In the genomic region with DNA sequence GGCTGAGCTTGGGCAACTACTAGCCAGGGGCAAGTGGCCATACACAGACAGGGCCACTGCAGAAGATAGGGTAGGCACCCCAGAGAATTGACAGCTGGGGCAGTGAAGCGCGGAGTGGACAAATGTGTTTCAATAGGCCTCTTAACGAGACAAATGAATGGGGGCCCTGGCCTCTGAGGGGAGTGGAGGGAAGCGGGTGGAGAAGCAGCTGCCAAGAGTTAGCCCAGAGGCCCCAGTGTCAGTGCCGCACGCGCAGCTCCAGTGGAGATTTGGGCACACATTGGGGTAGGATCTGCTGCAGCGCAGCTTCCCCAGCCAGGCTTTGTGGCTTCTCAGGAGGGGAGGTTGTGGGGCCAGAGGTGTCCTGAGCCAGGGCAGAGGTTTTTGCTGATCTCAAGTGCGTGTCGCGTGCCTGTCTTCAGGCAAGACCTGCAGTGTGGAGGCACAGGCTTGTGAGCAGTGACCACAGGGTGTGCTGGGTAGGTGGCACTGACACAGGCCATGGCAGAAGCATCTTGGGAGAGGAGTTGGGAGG, we compare ENCODE assay signal across 10 cellular contexts. TPM values are rescaled to one million over a fixed set of nuclear protein-coding genes. Genes with fewer than 3 reads are reported as not detected.
DNase-seq lines count a peak whose midpoint lies in the region; ATAC-seq and TF ChIP-seq lines count a peak whose summit lies in the region.
"Had no signal": no experiment of that assay in that cellular context is flagged by ENCODE, and none has a peak within 500 bp of the region (broad histone marks: within the 10 kb centered on the region; RNA-seq: fewer than 3 reads in every experiment).

No MANE protein-coding gene starts in this region.

- no peak for TF ChIP-seq POLR2A in GM18505 (IDR thresholded peaks at IDR 0.05; ENCODE audit: borderline replicate concordance, extremely low read depth, insufficient read depth, insufficient read length)

- peak overlapping the region; percentile 18; the same call in 1 of the 3 replicates for H3K4me3 Mint-ChIP-seq in GM23338
- H3K4me3 Mint-ChIP-seq: CD4-positive, CD25-positive, alpha-beta regulatory T cell had no signal

- no peaks in the 10 kb centered on the region for H3K9me3 ChIP-seq in SJCRH30 (replicated peaks)

- ATAC-seq in GM23338 (no peak), GM18505 (IDR thresholded peaks at IDR 0.05; ENCODE audit: unreplicated experiment) (no peak), GM21447 (IDR thresholded peaks at IDR 0.05; ENCODE audit: unreplicated experiment) (no peak)

- no peak overlapping the region for H3K27ac ChIP-seq in GM23338 (ENCODE audit: low read depth)
- H3K27ac ChIP-seq in SJCRH30, result no peak overlapping the region; the same call in 1 of the 2 replicates
- H3K27ac ChIP-seq in layer of hippocampus (ENCODE audit: low read depth, low read length), result peak overlapping the region; percentile 79
- H3K27ac ChIP-seq in skin epidermis, result peak overlapping the region in 18 of 21 experiments; percentile 10 to 88 (median 68)

- peaks cover 13% of the 10 kb centered on the region for H4K20me1 ChIP-seq in GM23338 (replicated peaks; ENCODE audit: insufficient read depth)

- H3K27me3 Mint-ChIP-seq in GM23338 (ENCODE audit: insufficient read depth, low read depth, poor library complexity), result peaks cover 19% of the 10 kb centered on the region

- peak overlapping the region; percentile 32; the same call in 1 of the 2 replicates for H3K4me2 ChIP-seq in GM23338

- peaks cover 33% of the 10 kb centered on the region for H3K36me3 Mint-ChIP-seq in GM23338 (ENCODE audit: low read depth)
- H3K36me3 Mint-ChIP-seq: CD4-positive, CD25-positive, alpha-beta regulatory T cell had no signal

- peaks cover 52% of the 10 kb centered on the region for H3K79me2 ChIP-seq in GM23338 (replicated peaks; ENCODE audit: insufficient read depth)

- H3K4me1 Mint-ChIP-seq in GM23338, result peaks cover 83% of the 10 kb centered on the region

- H3K4me3 ChIP-seq in GM23338, result no peak overlapping the region
- H3K4me3 ChIP-seq in SJCRH30, result no peak overlapping the region
- no peak overlapping the region for H3K4me3 ChIP-seq in skin epidermis

- H3K9me2 ChIP-seq in GM23338 (ENCODE audit: insufficient read depth), result no peaks in the 10 kb centered on the region

- H3K9me3 Mint-ChIP-seq in GM23338, result no peaks in the 10 kb centered on the region; the same call in 2 of the 3 replicates
- H3K9me3 Mint-ChIP-seq: CD4-positive, CD25-positive, alpha-beta regulatory T cell had no signal

- H2AFZ ChIP-seq in GM23338, result no peak overlapping the region

- no peak for TF ChIP-seq CTCF in GM23338 (conservative IDR thresholded peaks at IDR 0.05; ENCODE audit: low read depth in 2 of 2)

- H3K27me3 ChIP-seq in GM23338 (ENCODE audit: insufficient read depth) (no peaks in the 10 kb centered on the region), SJCRH30 (no peaks in the 10 kb centered on the region), layer of hippocampus (ENCODE audit: control insufficient read depth, insufficient read depth, low read length) (no peaks in the 10 kb centered on the region)

- H3K27ac Mint-ChIP-seq in GM23338, result peak overlapping the region; percentile 82
- H3K27ac Mint-ChIP-seq: CD4-positive, CD25-positive, alpha-beta regulatory T cell had no signal

- peaks cover 5% of the 10 kb centered on the region; the same call in 1 of the 2 replicates for H3K36me3 ChIP-seq in GM23338 (ENCODE audit: insufficient read depth)
- H3K36me3 ChIP-seq in SJCRH30, result peaks cover 10% of the 10 kb centered on the region

- H3F3A ChIP-seq in GM23338 (replicated peaks; ENCODE audit: low read depth), result peaks cover 8% of the 10 kb centered on the region

- peaks cover 70% of the 10 kb centered on the region for H3K4me1 ChIP-seq in GM23338 (ENCODE audit: insufficient read depth)
- H3K4me1 ChIP-seq in SJCRH30, result no peaks in the 10 kb centered on the region; the same call in 1 of the 2 replicates

- DNase-seq in GM23338 (ENCODE audit: low spot score) (no peak), SJCRH30 (peak; percentile 51 to 63), SHP77 treated with DMSO at 0.1 percent for 48 hours (lab: John Stamatoyannopoulos, UW) (no peak)
- DNase-seq in NK-92 treated with Interleukin-12 subunit alpha and Interleukin-12 subunit beta, amount 100 ng/mL, for 24 hours (lab: John Stamatoyannopoulos, UW), result no peak
- DNase-seq: activated CD4-positive, alpha-beta T cell treated with anti-CD3 and anti-CD28 coated beads for 1 hour; CD4-positive, CD25-positive, alpha-beta regulatory T cell had no signal

TF ChIP-seq in GM23338, 12 proteins besides CTCF, POLR2A, EP300 and RAD21 (continues in another document):
- no peak for TF ChIP-seq NANOG (IDR thresholded peaks at IDR 0.05; ENCODE audit: borderline replicate concordance)
- TF ChIP-seq STAT1 (IDR thresholded peaks at IDR 0.05; ENCODE audit: unreplicated experiment), result no peak
- no peak for TF ChIP-seq JUNB (IDR thresholded peaks at IDR 0.05; ENCODE audit: unreplicated experiment)
- TF ChIP-seq POLR2AphosphoS5 (IDR thresholded peaks at IDR 0.05; ENCODE audit: low read depth), result no peak
- TF ChIP-seq, protein P1, sequence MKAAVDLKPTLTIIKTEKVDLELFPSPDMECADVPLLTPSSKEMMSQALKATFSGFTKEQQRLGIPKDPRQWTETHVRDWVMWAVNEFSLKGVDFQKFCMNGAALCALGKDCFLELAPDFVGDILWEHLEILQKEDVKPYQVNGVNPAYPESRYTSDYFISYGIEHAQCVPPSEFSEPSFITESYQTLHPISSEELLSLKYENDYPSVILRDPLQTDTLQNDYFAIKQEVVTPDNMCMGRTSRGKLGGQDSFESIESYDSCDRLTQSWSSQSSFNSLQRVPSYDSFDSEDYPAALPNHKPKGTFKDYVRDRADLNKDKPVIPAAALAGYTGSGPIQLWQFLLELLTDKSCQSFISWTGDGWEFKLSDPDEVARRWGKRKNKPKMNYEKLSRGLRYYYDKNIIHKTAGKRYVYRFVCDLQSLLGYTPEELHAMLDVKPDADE (IDR thresholded peaks at IDR 0.05), result no peak
- TF ChIP-seq, protein P2, sequence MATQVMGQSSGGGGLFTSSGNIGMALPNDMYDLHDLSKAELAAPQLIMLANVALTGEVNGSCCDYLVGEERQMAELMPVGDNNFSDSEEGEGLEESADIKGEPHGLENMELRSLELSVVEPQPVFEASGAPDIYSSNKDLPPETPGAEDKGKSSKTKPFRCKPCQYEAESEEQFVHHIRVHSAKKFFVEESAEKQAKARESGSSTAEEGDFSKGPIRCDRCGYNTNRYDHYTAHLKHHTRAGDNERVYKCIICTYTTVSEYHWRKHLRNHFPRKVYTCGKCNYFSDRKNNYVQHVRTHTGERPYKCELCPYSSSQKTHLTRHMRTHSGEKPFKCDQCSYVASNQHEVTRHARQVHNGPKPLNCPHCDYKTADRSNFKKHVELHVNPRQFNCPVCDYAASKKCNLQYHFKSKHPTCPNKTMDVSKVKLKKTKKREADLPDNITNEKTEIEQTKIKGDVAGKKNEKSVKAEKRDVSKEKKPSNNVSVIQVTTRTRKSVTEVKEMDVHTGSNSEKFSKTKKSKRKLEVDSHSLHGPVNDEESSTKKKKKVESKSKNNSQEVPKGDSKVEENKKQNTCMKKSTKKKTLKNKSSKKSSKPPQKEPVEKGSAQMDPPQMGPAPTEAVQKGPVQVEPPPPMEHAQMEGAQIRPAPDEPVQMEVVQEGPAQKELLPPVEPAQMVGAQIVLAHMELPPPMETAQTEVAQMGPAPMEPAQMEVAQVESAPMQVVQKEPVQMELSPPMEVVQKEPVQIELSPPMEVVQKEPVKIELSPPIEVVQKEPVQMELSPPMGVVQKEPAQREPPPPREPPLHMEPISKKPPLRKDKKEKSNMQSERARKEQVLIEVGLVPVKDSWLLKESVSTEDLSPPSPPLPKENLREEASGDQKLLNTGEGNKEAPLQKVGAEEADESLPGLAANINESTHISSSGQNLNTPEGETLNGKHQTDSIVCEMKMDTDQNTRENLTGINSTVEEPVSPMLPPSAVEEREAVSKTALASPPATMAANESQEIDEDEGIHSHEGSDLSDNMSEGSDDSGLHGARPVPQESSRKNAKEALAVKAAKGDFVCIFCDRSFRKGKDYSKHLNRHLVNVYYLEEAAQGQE (IDR thresholded peaks at IDR 0.05; ENCODE audit: unreplicated experiment), result no peak

RNA-seq across cellular contexts. Expression of a gene that starts 16.9 kb away (rescaled TPM):
- 154 and 173 TPM in 2 replicates for total RNA-seq in GM23338 (2014; rRNA removed; shearing (Covaris generic))
- 48.7 and 52.4 TPM in 2 replicates for polyA plus RNA-seq in GM23338 (2016; fragmentation: Nextera tagmentation; extraction: Ambion mirVana)
- total RNA-seq in SJCRH30 (2014; rRNA removed; shearing (Covaris generic)), result 32.6 and 34.1 TPM in 2 replicates
- polyA plus RNA-seq: CD4-positive, CD25-positive, alpha-beta regulatory T cell had no signal

Comparison
In these comparisons a context has a peak if more than half of its experiments do, and no peak if none do; other contexts are left out.
1. DNase-seq: peak in SJCRH30 (2 of 2); none in GM23338 (single experiment), SHP77 treated with DMSO at 0.1 percent for 48 hours (single experiment) and NK-92 treated with Interleukin-12 subunit alpha and Interleukin-12 subunit beta, amount 100 ng/mL, for 24 hours (single experiment).
2. H3K27ac ChIP-seq: peak in layer of hippocampus (single experiment) and skin epidermis (18 of 21); none in GM23338 (single experiment) and SJCRH30 (single experiment).